24 cellular contexts compared by ENCODE assay signal in genomic region chr14:71675126-71675901, GRCh38.
DNase-seq lines count a peak whose midpoint lies in the region; ATAC-seq lines count a peak whose summit lies in the region.
"Had no signal": no experiment of that assay in that cellular context is flagged by ENCODE, and none has a peak within 500 bp of the region (broad histone marks: within the 10 kb centered on the region; RNA-seq: fewer than 3 reads in every experiment).

No MANE protein-coding gene starts in this region.

- H3K4me3 Mint-ChIP-seq in activated CD4-positive, alpha-beta T cell treated with anti-CD3 and anti-CD28 coated beads for 36 hours = no peak overlapping the region
- H3K4me3 Mint-ChIP-seq: B cell; IgD-negative memory B cell; naive thymus-derived CD8-positive, alpha-beta T cell; type B pancreatic cell had no signal

- intact Hi-C loops in activated CD4-positive, alpha-beta T cell treated with anti-CD3 and anti-CD28 coated beads for 36 hours (cut with DNase I, micrococcal nuclease) = no loop called here

- POLR2A ChIA-PET in activated CD4-positive, alpha-beta T cell treated with anti-CD3 and anti-CD28 coated beads for 36 hours (lab: Charles Lee) = no interaction called here

- CTCF ChIA-PET in activated CD4-positive, alpha-beta T cell treated with anti-CD3 and anti-CD28 coated beads for 36 hours (lab: Charles Lee) = interaction anchor here (0.6 to 0.9 kb wide), 3 partner anchors 11 to 167 kb away, joined by 3 to 4 read pairs (median 4); no protein-coding TSS in a partner anchor

- H3K27me3 Mint-ChIP-seq in activated CD4-positive, alpha-beta T cell treated with anti-CD3 and anti-CD28 coated beads for 36 hours = no peaks in the 10 kb centered on the region
- H3K27me3 Mint-ChIP-seq: B cell; IgD-negative memory B cell; naive thymus-derived CD8-positive, alpha-beta T cell; type B pancreatic cell had no signal

- H3K9me3 Mint-ChIP-seq in activated CD4-positive, alpha-beta T cell treated with anti-CD3 and anti-CD28 coated beads for 36 hours (ENCODE audit: low read depth) = peaks cover 3% of the 10 kb centered on the region
- H3K9me3 Mint-ChIP-seq: type B pancreatic cell had no signal

- H3K36me3 Mint-ChIP-seq in activated CD4-positive, alpha-beta T cell treated with anti-CD3 and anti-CD28 coated beads for 36 hours (ENCODE audit: low read depth) = peaks cover 56% of the 10 kb centered on the region

- peaks cover 13% of the 10 kb centered on the region for H3K4me1 Mint-ChIP-seq in activated CD4-positive, alpha-beta T cell treated with anti-CD3 and anti-CD28 coated beads for 36 hours
- H3K4me1 Mint-ChIP-seq: B cell had no signal

- peak overlapping the region; percentile 44 for H3K27ac ChIP-seq in angular gyrus (ENCODE audit: low read depth, low read length)
- H3K27ac ChIP-seq: 22Rv1, adrenal gland, esophagus squamous epithelium, gastroesophageal sphincter had no signal

- ATAC-seq in activated CD4-positive, alpha-beta T cell treated with anti-CD3 and anti-CD28 coated beads for 36 hours = no peak
- ATAC-seq in GM19452 (IDR thresholded peaks at IDR 0.05; ENCODE audit: unreplicated experiment) = no peak
- ATAC-seq in GM19397 (IDR thresholded peaks at IDR 0.05; ENCODE audit: unreplicated experiment) = no peak
- ATAC-seq: gastroesophageal sphincter; naive thymus-derived CD8-positive, alpha-beta T cell had no signal

- peak; percentile 10 for DNase-seq in activated CD4-positive, alpha-beta T cell treated with anti-CD3 and anti-CD28 coated beads for 36 hours
- no peak for DNase-seq in activated CD4-positive, alpha-beta T cell treated with anti-CD3 and anti-CD28 coated beads for 1 hour
- DNase-seq in iPS-NIHi7 (ENCODE audit: extremely low spot score) (peak; percentile 62), superior temporal gyrus (ENCODE audit: extremely low spot score) (peak; percentile 62), NCI-H748 treated with DMSO at 0.1 percent for 48 hours (lab: John Stamatoyannopoulos, UW) (no peak)
- DNase-seq: activated CD8-positive, alpha-beta memory T cell treated with anti-CD3 and anti-CD28 coated beads, Interleukin-2, amount 50 U/mL, for 48 hours; adrenal gland; esophagus squamous epithelium; MG63; naive thymus-derived CD8-positive, alpha-beta T cell; NCI-H146; NCI-H2171 treated with DMSO at 0.1 percent for 48 hours; NCI-H69; SHP77; stimulated activated CD4-positive, alpha-beta T cell treated with anti-CD3 and anti-CD28 coated beads, Interleukin-1b, Interleukin-23, amount 100 ng/mL, for 48 hours; stimulated activated naive CD4-positive, alpha-beta T cell had no signal

- peak overlapping the region; percentile 15 for H3K27ac Mint-ChIP-seq in activated CD4-positive, alpha-beta T cell treated with anti-CD3 and anti-CD28 coated beads for 36 hours
- H3K27ac Mint-ChIP-seq: B cell; IgD-negative memory B cell; naive thymus-derived CD8-positive, alpha-beta T cell; type B pancreatic cell had no signal

Comparison
In these comparisons a context has a peak if more than half of its experiments do, and no peak if none do; other contexts are left out.
1. DNase-seq: peak in activated CD4-positive, alpha-beta T cell treated with anti-CD3 and anti-CD28 coated beads for 36 hours (single experiment), iPS-NIHi7 (single experiment) and superior temporal gyrus (single experiment); none in activated CD4-positive, alpha-beta T cell treated with anti-CD3 and anti-CD28 coated beads for 1 hour (single experiment) and NCI-H748 treated with DMSO at 0.1 percent for 48 hours (single experiment).